In the genomic region with DNA sequence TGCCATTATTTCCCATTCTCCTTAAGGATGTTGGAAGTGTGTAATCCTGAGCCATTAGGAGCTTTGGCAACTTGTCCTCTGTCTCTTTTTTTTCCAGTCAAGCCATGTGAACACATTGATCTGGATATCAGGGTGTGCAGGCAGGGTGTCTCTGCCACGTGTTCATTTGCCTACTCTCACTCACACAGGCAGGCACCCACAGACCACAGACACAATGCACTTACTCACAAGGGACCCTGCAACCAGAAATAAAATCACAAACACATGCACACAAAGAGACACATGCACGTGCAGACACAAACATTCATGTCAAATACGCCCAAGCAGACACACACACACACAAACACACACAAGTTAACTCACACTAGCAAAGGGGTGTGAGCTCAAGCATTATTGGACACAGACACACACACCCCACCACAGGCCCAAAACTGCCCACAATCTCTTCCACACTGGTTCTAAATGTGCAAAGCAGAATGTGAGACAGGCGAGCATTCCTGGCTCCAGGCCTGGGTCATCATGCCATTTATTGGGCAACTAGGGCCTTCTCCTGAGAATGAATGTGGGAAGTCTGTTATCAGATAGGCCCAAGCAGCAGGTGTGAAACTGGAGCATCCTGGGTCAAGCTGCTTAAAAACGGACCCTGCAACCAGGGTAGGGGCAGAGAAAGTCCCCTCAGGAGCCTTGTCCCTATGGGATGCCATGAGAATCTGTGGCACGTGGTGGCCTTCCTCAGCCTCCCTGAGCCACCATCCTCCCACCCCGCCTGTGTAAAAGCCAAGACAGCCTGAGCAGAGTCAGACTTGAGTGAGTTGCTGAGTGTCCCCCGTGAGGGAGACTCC, we compare ENCODE assay signal across 1 cellular context.
TF ChIP-seq lines count a peak whose summit lies in the region.

No MANE protein-coding gene starts in this region.

TF ChIP-seq in HepG2, 621 proteins besides CTCF, POLR2A, EP300 and RAD21 (continued from another document):
- TF ChIP-seq ZBTB39 (CRISPR knock-in tag; IDR thresholded peaks at IDR 0.05) (no peak), ZNF235 (CRISPR knock-in tag; IDR thresholded peaks at IDR 0.05; ENCODE audit: borderline replicate concordance) (no peak), ZSCAN12 (CRISPR knock-in tag; IDR thresholded peaks at IDR 0.05) (no peak), ZNF776 (CRISPR knock-in tag; IDR thresholded peaks at IDR 0.05) (no peak)
- TF ChIP-seq, protein P1, sequence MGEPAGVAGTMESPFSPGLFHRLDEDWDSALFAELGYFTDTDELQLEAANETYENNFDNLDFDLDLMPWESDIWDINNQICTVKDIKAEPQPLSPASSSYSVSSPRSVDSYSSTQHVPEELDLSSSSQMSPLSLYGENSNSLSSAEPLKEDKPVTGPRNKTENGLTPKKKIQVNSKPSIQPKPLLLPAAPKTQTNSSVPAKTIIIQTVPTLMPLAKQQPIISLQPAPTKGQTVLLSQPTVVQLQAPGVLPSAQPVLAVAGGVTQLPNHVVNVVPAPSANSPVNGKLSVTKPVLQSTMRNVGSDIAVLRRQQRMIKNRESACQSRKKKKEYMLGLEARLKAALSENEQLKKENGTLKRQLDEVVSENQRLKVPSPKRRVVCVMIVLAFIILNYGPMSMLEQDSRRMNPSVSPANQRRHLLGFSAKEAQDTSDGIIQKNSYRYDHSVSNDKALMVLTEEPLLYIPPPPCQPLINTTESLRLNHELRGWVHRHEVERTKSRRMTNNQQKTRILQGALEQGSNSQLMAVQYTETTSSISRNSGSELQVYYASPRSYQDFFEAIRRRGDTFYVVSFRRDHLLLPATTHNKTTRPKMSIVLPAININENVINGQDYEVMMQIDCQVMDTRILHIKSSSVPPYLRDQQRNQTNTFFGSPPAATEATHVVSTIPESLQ (CRISPR knock-in tag; conservative IDR thresholded peaks at IDR 0.05) = no peak
